In genomic region chr15:100170280-100170654, GRCh38 we compare ENCODE assay signal across 13 cellular contexts.
DNase-seq lines count a peak whose midpoint lies in the region; ATAC-seq, FAIRE-seq and TF ChIP-seq lines count a peak whose summit lies in the region.
"Had no signal": no experiment of that assay in that cellular context is flagged by ENCODE, and none has a peak within 500 bp of the region (broad histone marks: within the 10 kb centered on the region; RNA-seq: fewer than 3 reads in every experiment).

No MANE protein-coding gene starts in this region.

- H3K4me3 ChIP-seq in mucosa of descending colon: no peak overlapping the region
- H3K4me3 ChIP-seq in tibial nerve: no peak overlapping the region
- no peak overlapping the region for H3K4me3 ChIP-seq in kidney (ENCODE audit: low read length in 2 of 2)
- H3K4me3 ChIP-seq: thoracic aorta had no signal

- H3K36me3 ChIP-seq in mucosa of descending colon (ENCODE audit: low read depth) (no peaks in the 10 kb centered on the region), tibial nerve (no peaks in the 10 kb centered on the region), kidney (ENCODE audit: control insufficient read depth in 1 of 2, insufficient read depth in 2 of 2, low read length in 2 of 2) (no peaks in the 10 kb centered on the region)
- H3K36me3 ChIP-seq: thoracic aorta had no signal

- ATAC-seq in GM18873 (IDR thresholded peaks at IDR 0.05; ENCODE audit: low FRiP score, unreplicated experiment) (peak; percentile 96), GM21619 (IDR thresholded peaks at IDR 0.05; ENCODE audit: unreplicated experiment) (peak; percentile 90), HG03439 (IDR thresholded peaks at IDR 0.05; ENCODE audit: unreplicated experiment) (peak; percentile 85), mucosa of descending colon (peak; percentile 11)
- ATAC-seq: left colon, Panc1 had no signal

- 66 to 78% methylated on average over 6 of the region's 6 CpGs for WGBS in tibial nerve, 2 donors

- in situ Hi-C loops in KBM-7 (cut with MboI; ENCODE audit: low pct_unique_long_range_greater_than_20kb, low sequenced_read_pairs): no loop called here

- no peak for TF ChIP-seq EP300 in tibial nerve (IDR thresholded peaks at IDR 0.05)

- no peaks in the 10 kb centered on the region for H3K4me1 ChIP-seq in mucosa of descending colon (ENCODE audit: low read depth)
- H3K4me1 ChIP-seq in tibial nerve: peaks cover 0 to 6% (median 0%) of the 10 kb centered on the region in 4 donors
- H3K4me1 ChIP-seq in kidney (ENCODE audit: control insufficient read depth in 1 of 2, insufficient read depth in 1 of 2, low read depth in 1 of 2, low read length in 2 of 2): peaks cover 0 to 2% of the 10 kb centered on the region in 2 donors

- no peak for TF ChIP-seq POLR2A in tibial nerve (IDR thresholded peaks at IDR 0.05)

- no peak for FAIRE-seq in kidney (lab: Jason Lieb, UNC)

- H3K9me3 ChIP-seq in mucosa of descending colon: peaks cover 28% of the 10 kb centered on the region
- H3K9me3 ChIP-seq in tibial nerve: peaks cover 0 to 37% (median 6%) of the 10 kb centered on the region in 4 donors
- peaks cover 0 to 24% of the 10 kb centered on the region in 2 donors for H3K9me3 ChIP-seq in kidney (ENCODE audit: control insufficient read depth in 1 of 2, low read length in 2 of 2)

- no peak overlapping the region for H3K9ac ChIP-seq in kidney (ENCODE audit: low read length in 2 of 2)

- DNase-seq in mucosa of descending colon: no peak
- DNase-seq in NCI-H2227 (lab: John Stamatoyannopoulos, UW; ENCODE audit: unreplicated experiment): no peak
- no peak for DNase-seq in tibial nerve (ENCODE audit: low spot score in 2 of 2)
- DNase-seq in KBM-7: no peak
- no peak for DNase-seq in kidney
- DNase-seq: activated CD4-positive, alpha-beta T cell treated with anti-CD3 and anti-CD28 coated beads for 4 hours; left colon; retina had no signal

- H3K27ac ChIP-seq in tibial nerve: peak overlapping the region in 1 of 4 donors; percentile 8
- no peak overlapping the region for H3K27ac ChIP-seq in kidney (ENCODE audit: low read depth in 2 of 2, low read length in 2 of 2)

- H3K27me3 ChIP-seq in tibial nerve: no peaks in the 10 kb centered on the region

- TF ChIP-seq CTCF in mucosa of descending colon (IDR thresholded peaks at IDR 0.05): no peak
- no peak for TF ChIP-seq CTCF in tibial nerve (IDR thresholded peaks at IDR 0.05)
- no peak for TF ChIP-seq CTCF in kidney (IDR thresholded peaks at IDR 0.05; ENCODE audit: borderline replicate concordance, extremely low read depth, insufficient read depth)

- intact Hi-C loops in mucosa of descending colon (cut with DNase I, micrococcal nuclease) (no loop called here), kidney (cut with DNase I) (no loop called here)

Comparison
In these comparisons a context has a peak if more than half of its experiments do, and no peak if none do; other contexts are left out.
1. ATAC-seq: peak in every context shown above with its lines; median percentile 96 in GM18873; 90 in GM21619; 85 in HG03439; 11 in mucosa of descending colon.